Comparison of ENCODE assay signal across 1 cellular context in genomic region chr1:93814059-93814794, GRCh38.
A peak's percentile ranks its signal among the peaks of the same experiment; 100 is the strongest.
TF ChIP-seq lines count a peak whose summit lies in the region.

No MANE protein-coding gene starts in this region.

TF ChIP-seq in HEK293, 187 proteins besides CTCF, POLR2A, EP300 and RAD21 (continued from another document):
- TF ChIP-seq BCL6B (tag by site-specific recombination; IDR thresholded peaks at IDR 0.05) (no peak), ZNF544 (tag by site-specific recombination; IDR thresholded peaks at IDR 0.05) (no peak), ZNF121 (tag by site-specific recombination; IDR thresholded peaks at IDR 0.05) (no peak), FEZF1 (tag by site-specific recombination; IDR thresholded peaks at IDR 0.05) (peak; percentile 55; the same call in 1 of the 2 replicates), ZBTB7A (tag by site-specific recombination; IDR thresholded peaks at IDR 0.05; ENCODE audit: low read depth) (no peak), ZNF404 (tag by site-specific recombination; IDR thresholded peaks at IDR 0.05) (no peak), ZBTB10 (tag by site-specific recombination; IDR thresholded peaks at IDR 0.05) (no peak), ZNF654 (tag by site-specific recombination; IDR thresholded peaks at IDR 0.05; ENCODE audit: low read depth) (peak; percentile 96), ZNF202 (tag by site-specific recombination; IDR thresholded peaks at IDR 0.05; ENCODE audit: borderline replicate concordance) (no peak), ZNF148 (tag by site-specific recombination; IDR thresholded peaks at IDR 0.05; ENCODE audit: borderline replicate concordance) (no peak), ZNF398 (tag by site-specific recombination; IDR thresholded peaks at IDR 0.05) (no peak), ELK4 (IDR thresholded peaks at IDR 0.05; ENCODE audit: borderline replicate concordance, low read depth, low read length) (no peak), IKZF3 (tag by site-specific recombination; IDR thresholded peaks at IDR 0.05) (no peak), ZNF76 (tag by site-specific recombination; IDR thresholded peaks at IDR 0.05; ENCODE audit: borderline replicate concordance, low read depth) (no peak)
